14 cellular contexts compared by ENCODE assay signal in genomic region chr9:133340256-133340655, GRCh38. TPM values are rescaled to one million over a fixed set of nuclear protein-coding genes. Genes with fewer than 3 reads are reported as not detected.
A peak's percentile ranks its signal among the peaks of the same experiment; 100 is the strongest.
DNase-seq lines count a peak whose midpoint lies in the region; ATAC-seq and TF ChIP-seq lines count a peak whose summit lies in the region.
"Had no signal": no experiment of that assay in that cellular context is flagged by ENCODE, and none has a peak within 500 bp of the region (broad histone marks: within the 10 kb centered on the region; RNA-seq: fewer than 3 reads in every experiment).

No MANE protein-coding gene starts in this region.

- no peak overlapping the region for H3K4me3 Mint-ChIP-seq in activated CD4-positive, alpha-beta T cell treated with anti-CD3 and anti-CD28 coated beads, Interleukin-2, amount 10 ng/mL, durations not matched to agents 24 days and 14 days
- no peak overlapping the region for H3K4me3 Mint-ChIP-seq in activated naive CD8-positive, alpha-beta T cell
- H3K4me3 Mint-ChIP-seq: activated T-cell treated with anti-CD3 and anti-CD28 coated beads, Interleukin-2, amount 50 U/mL, for 4 hours had no signal

- no peak for DNase-seq in activated CD4-positive, alpha-beta T cell treated with anti-CD3 and anti-CD28 coated beads, Interleukin-2, amount 10 ng/mL, durations not matched to agents 24 days and 14 days
- DNase-seq in activated CD4-positive, alpha-beta T cell treated with anti-CD3 and anti-CD28 coated beads, Interleukin-2, amount 50 U/mL, for 4 hours = no peak
- DNase-seq in MV-4-11 (lab: John Stamatoyannopoulos, UW) = peak; percentile 12
- DNase-seq in NCI-H226 = no peak
- no peak for DNase-seq in body of pancreas
- DNase-seq: activated T-cell treated with anti-CD3 and anti-CD28 coated beads, Interleukin-2, amount 50 U/mL, for 4 hours; glutamatergic neuron; NCI-H1417 treated with DMSO at 0.1 percent for 48 hours; NCI-H510A; occipital lobe had no signal

- H3K4me3 ChIP-seq in neutrophil (ENCODE audit: low read depth in 1 of 2, low read length in 1 of 2) (peak overlapping the region; percentile 53 to 68), body of pancreas (no peak overlapping the region)

- WGBS in body of pancreas, 2 donors = 71 to 94% methylated on average over 3 of the region's 3 CpGs

- peak overlapping the region; percentile 53 for H3K27ac Mint-ChIP-seq in activated CD4-positive, alpha-beta T cell treated with anti-CD3 and anti-CD28 coated beads, Interleukin-2, amount 10 ng/mL, durations not matched to agents 24 days and 14 days
- peak overlapping the region; percentile 83 for H3K27ac Mint-ChIP-seq in activated naive CD8-positive, alpha-beta T cell

- intact Hi-C loops in activated CD4-positive, alpha-beta T cell treated with anti-CD3 and anti-CD28 coated beads, Interleukin-2, amount 10 ng/mL, durations not matched to agents 24 days and 14 days (cut with micrococcal nuclease) = no loop called here
- intact Hi-C loops in body of pancreas (cut with DNase I) = no loop called here

- H3K4me1 Mint-ChIP-seq in activated CD4-positive, alpha-beta T cell treated with anti-CD3 and anti-CD28 coated beads, Interleukin-2, amount 10 ng/mL, durations not matched to agents 24 days and 14 days = peaks cover 15% of the 10 kb centered on the region
- peaks cover 29% of the 10 kb centered on the region for H3K4me1 Mint-ChIP-seq in activated naive CD8-positive, alpha-beta T cell (ENCODE audit: low read depth)

- H3K9me3 Mint-ChIP-seq in activated CD4-positive, alpha-beta T cell treated with anti-CD3 and anti-CD28 coated beads, Interleukin-2, amount 10 ng/mL, durations not matched to agents 24 days and 14 days = no peaks in the 10 kb centered on the region
- H3K9me3 Mint-ChIP-seq in activated naive CD8-positive, alpha-beta T cell (ENCODE audit: low read depth) = no peaks in the 10 kb centered on the region
- H3K9me3 Mint-ChIP-seq: activated T-cell treated with anti-CD3 and anti-CD28 coated beads, Interleukin-2, amount 50 U/mL, for 4 hours had no signal

- ATAC-seq in HG03378 (IDR thresholded peaks at IDR 0.05; ENCODE audit: unreplicated experiment) (no peak), body of pancreas (no peak)
- ATAC-seq: activated T-cell treated with anti-CD3 and anti-CD28 coated beads, Interleukin-2, amount 50 U/mL, for 4 hours; left lobe of liver had no signal

- no peak for TF ChIP-seq POLR2A in body of pancreas (IDR thresholded peaks at IDR 0.05)

- no peaks in the 10 kb centered on the region for H3K27me3 Mint-ChIP-seq in activated CD4-positive, alpha-beta T cell treated with anti-CD3 and anti-CD28 coated beads, Interleukin-2, amount 10 ng/mL, durations not matched to agents 24 days and 14 days
- H3K27me3 Mint-ChIP-seq in activated naive CD8-positive, alpha-beta T cell = no peaks in the 10 kb centered on the region

- peaks cover 58% of the 10 kb centered on the region for H3K36me3 Mint-ChIP-seq in activated CD4-positive, alpha-beta T cell treated with anti-CD3 and anti-CD28 coated beads, Interleukin-2, amount 10 ng/mL, durations not matched to agents 24 days and 14 days (ENCODE audit: low read depth)
- peaks cover 7% of the 10 kb centered on the region for H3K36me3 Mint-ChIP-seq in activated naive CD8-positive, alpha-beta T cell

- peaks cover 35% of the 10 kb centered on the region for H3K36me3 ChIP-seq in neutrophil
- H3K36me3 ChIP-seq in body of pancreas (replicated peaks in 1 of 2; ENCODE audit: insufficient read depth in 1 of 2, low read depth in 2 of 2) = no peaks in the 10 kb centered on the region

- H3K9me3 ChIP-seq in neutrophil (no peaks in the 10 kb centered on the region), body of pancreas (no peaks in the 10 kb centered on the region)

- H3K27me3 ChIP-seq in neutrophil = no peaks in the 10 kb centered on the region
- no peaks in the 10 kb centered on the region for H3K27me3 ChIP-seq in body of pancreas

- peak overlapping the region; percentile 99 for H3K27ac ChIP-seq in neutrophil
- no peak overlapping the region for H3K27ac ChIP-seq in body of pancreas

- peaks cover 72 to 83% of the 10 kb centered on the region in 2 experiments for H3K4me1 ChIP-seq in neutrophil (ENCODE audit: control insufficient read depth in 1 of 2, insufficient read depth in 1 of 2, low read depth in 1 of 2, low read length in 1 of 2)
- H3K4me1 ChIP-seq in body of pancreas = peaks cover 9% of the 10 kb centered on the region

- TF ChIP-seq CTCF in neutrophil (IDR thresholded peaks at IDR 0.05) = no peak
- TF ChIP-seq CTCF in body of pancreas (IDR thresholded peaks at IDR 0.05) = no peak

RNA-seq across cellular contexts. Expression of gene SURF6, which starts 4.3 kb away (rescaled TPM):
- total RNA-seq in activated CD4-positive, alpha-beta T cell treated with anti-CD3 and anti-CD28 coated beads, Interleukin-2, amount 10 ng/mL, durations not matched to agents 24 days and 14 days = 27.4 and 28.8 TPM in 2 replicates
- total RNA-seq in body of pancreas = 10 to 100 TPM; 20.8 to 37.9 TPM

RNA-seq across cellular contexts. Expression of gene MED22, which starts 7.7 kb away (rescaled TPM):
- total RNA-seq in activated CD4-positive, alpha-beta T cell treated with anti-CD3 and anti-CD28 coated beads, Interleukin-2, amount 10 ng/mL, durations not matched to agents 24 days and 14 days = 39.5 and 45.0 TPM in 2 replicates
- total RNA-seq in body of pancreas = 10 to 100 TPM; 15.8 to 16.3 TPM

RNA-seq across cellular contexts. Expression of gene RPL7A, which starts 7.8 kb away (rescaled TPM):
- total RNA-seq in activated CD4-positive, alpha-beta T cell treated with anti-CD3 and anti-CD28 coated beads, Interleukin-2, amount 10 ng/mL, durations not matched to agents 24 days and 14 days = 2,650 and 2,658 TPM in 2 replicates
- total RNA-seq in body of pancreas = 1,000 to 10,000 TPM; 1,478 to 1,480 TPM

RNA-seq across cellular contexts. Expression of gene SURF1, which starts 16.0 kb away (rescaled TPM):
- 29.8 and 33.2 TPM in 2 replicates for total RNA-seq in activated CD4-positive, alpha-beta T cell treated with anti-CD3 and anti-CD28 coated beads, Interleukin-2, amount 10 ng/mL, durations not matched to agents 24 days and 14 days
- 10 to 100 TPM; 31.0 to 43.1 TPM for total RNA-seq in body of pancreas

RNA-seq across cellular contexts. Expression of gene SURF2, which starts 16.1 kb away (rescaled TPM):
- 28.5 and 29.3 TPM in 2 replicates for total RNA-seq in activated CD4-positive, alpha-beta T cell treated with anti-CD3 and anti-CD28 coated beads, Interleukin-2, amount 10 ng/mL, durations not matched to agents 24 days and 14 days
- total RNA-seq in body of pancreas = 10 to 100 TPM; 20.0 to 27.0 TPM

Comparison
In these comparisons a context has a peak if more than half of its experiments do, and no peak if none do; other contexts are left out.
1. H3K4me3 ChIP-seq: peak in neutrophil (2 of 2); none in body of pancreas (0 of 2).